In genomic region chr3:132342615-132343014, GRCh38 we compare ENCODE assay signal across 20 cellular contexts. TPM values are rescaled to one million over a fixed set of nuclear protein-coding genes. Genes with fewer than 3 reads are reported as not detected.
DNase-seq lines count a peak whose midpoint lies in the region; ATAC-seq, FAIRE-seq and TF ChIP-seq lines count a peak whose summit lies in the region.
"Had no signal": no experiment of that assay in that cellular context is flagged by ENCODE, and none has a peak within 500 bp of the region (broad histone marks: within the 10 kb centered on the region; RNA-seq: fewer than 3 reads in every experiment).

No MANE protein-coding gene starts in this region.

- H3K36me3 Mint-ChIP-seq in CD14-positive monocyte, result peaks cover 66 to 77% of the 10 kb centered on the region in 2 donors
- H3K36me3 Mint-ChIP-seq: CD4-positive, alpha-beta memory T cell; naive thymus-derived CD8-positive, alpha-beta T cell had no signal

- TF ChIP-seq POLR2A in NB4 (IDR thresholded peaks at IDR 0.05; ENCODE audit: extremely low read depth, insufficient read length) (no peak), K562 (conservative IDR thresholded peaks at IDR 0.05) (no peak)

- H3K27me3 ChIP-seq in K562 (ENCODE audit: control insufficient read depth in 2 of 2, insufficient read depth in 2 of 2, low read length in 2 of 2) (no peaks in the 10 kb centered on the region; a peak in 1 of 5 replicates), parathyroid adenoma (ENCODE audit: control insufficient read depth, insufficient read depth, low read length) (no peaks in the 10 kb centered on the region)
- H3K27me3 ChIP-seq: dorsolateral prefrontal cortex, SJSA1, spleen, tibial nerve had no signal

- H3K27ac Mint-ChIP-seq in CD14-positive monocyte, result peak overlapping the region in 4 of 7 donors; percentile 30 to 82 (median 40)
- H3K27ac Mint-ChIP-seq: activated naive CD8-positive, alpha-beta T cell treated with anti-CD3 and anti-CD28 coated beads, Interleukin-2, amount 50 U/mL, for 24 hours; activated T-cell treated with anti-CD3 and anti-CD28 coated beads, Interleukin-2, amount 50 U/mL, for 24 hours; CD4-positive, alpha-beta memory T cell; naive thymus-derived CD8-positive, alpha-beta T cell had no signal

- H2AFZ ChIP-seq in K562 (ENCODE audit: low read depth, low read length), result no peak overlapping the region
- H2AFZ ChIP-seq in parathyroid adenoma, result peak overlapping the region; percentile 65

- H3K4me1 Mint-ChIP-seq in CD14-positive monocyte, result peaks cover 17% of the 10 kb centered on the region

- H3K27me3 Mint-ChIP-seq in CD14-positive monocyte (ENCODE audit: low read depth in 3 of 3), result peaks cover 0 to 2% (median 0%) of the 10 kb centered on the region in 3 donors

- H3K4me3 ChIP-seq in NB4 (ENCODE audit: low read depth, low read length), result peak overlapping the region; percentile 14
- no peak overlapping the region for H3K4me3 ChIP-seq in K562
- H3K4me3 ChIP-seq in parathyroid adenoma (ENCODE audit: low read depth, low read length), result no peak overlapping the region
- H3K4me3 ChIP-seq: GM12878, left ventricle myocardium inferior, SJSA1 had no signal

- H3K9me3 ChIP-seq in K562 (replicated peaks; ENCODE audit: control insufficient read depth, insufficient read depth, low read depth, low read length), result no peaks in the 10 kb centered on the region
- H3K9me3 ChIP-seq in parathyroid adenoma (ENCODE audit: control insufficient read depth, low read length), result no peaks in the 10 kb centered on the region
- H3K9me3 ChIP-seq: left ventricle myocardium inferior, SJSA1, spleen, tibial nerve had no signal

- CTCF ChIA-PET in K562 (lab: Yijun Ruan, JAX; ENCODE audit: low intra/inter-chr PET ratio), result interaction anchor here (2.1 to 2.4 kb wide), 2 partner anchors 86 to 89 kb away, joined by 13 to 19 read pairs; no protein-coding TSS in a partner anchor

- no peaks in the 10 kb centered on the region for H3K9me3 Mint-ChIP-seq in CD14-positive monocyte
- H3K9me3 Mint-ChIP-seq: activated naive CD8-positive, alpha-beta T cell treated with anti-CD3 and anti-CD28 coated beads, Interleukin-2, amount 50 U/mL, for 24 hours; activated T-cell treated with anti-CD3 and anti-CD28 coated beads, Interleukin-2, amount 50 U/mL, for 24 hours; CD4-positive, alpha-beta memory T cell; naive thymus-derived CD8-positive, alpha-beta T cell had no signal

- no peak overlapping the region for H3K4me2 ChIP-seq in K562 (ENCODE audit: insufficient read depth, low read length)
- H3K4me2 ChIP-seq in parathyroid adenoma (ENCODE audit: low read length), result peak overlapping the region; percentile 52

- DNase-seq in CD14-positive monocyte (ENCODE audit: low spot score) (no peak), NB4 (ENCODE audit: low read depth) (no peak), K562 (ENCODE audit: extremely low read depth in 1 of 4, low spot score in 3 of 4) (no peak), SKM-1 (lab: John Stamatoyannopoulos, UW; ENCODE audit: unreplicated experiment) (no peak), hippocampal formation (lab: John Stamatoyannopoulos, UW) (no peak), T-helper 9 cell (no peak)
- DNase-seq: activated T-cell treated with anti-CD3 and anti-CD28 coated beads, Interleukin-2, amount 50 U/mL, for 24 hours; left ventricle myocardium inferior; NK-92 treated with Interleukin-12 subunit alpha and Interleukin-12 subunit beta, amount 100 ng/mL, for 24 hours; spleen had no signal

- TF ChIP-seq EP300 in K562 (IDR thresholded peaks at IDR 0.05; ENCODE audit: low read length), result no peak

- POLR2A ChIA-PET in K562 (lab: Yijun Ruan, JAX), result interaction anchor here (1.0 kb wide), 1 partner anchor 289 kb away, joined by 4 read pairs; no protein-coding TSS in a partner anchor

- intact Hi-C loops in CD14-positive monocyte (cut with micrococcal nuclease), result loop anchor here (2.0 kb wide), 2 partner anchors 88 to 90 kb away; no protein-coding TSS in a partner anchor
- intact Hi-C loops in K562 (cut with micrococcal nuclease), result loop anchor here (1.0 kb wide), 2 partner anchors 85 to 89 kb away; no protein-coding TSS in a partner anchor

- no peak overlapping the region for H3K9ac ChIP-seq in K562 (ENCODE audit: insufficient read depth in 1 of 2, low read depth in 2 of 2, low read length in 2 of 2)
- no peak overlapping the region for H3K9ac ChIP-seq in parathyroid adenoma

- no peak for TF ChIP-seq RAD21 in K562 (CRISPR knock-in tag; conservative IDR thresholded peaks at IDR 0.05 in 1 of 2, IDR thresholded peaks at IDR 0.05 in 1 of 2)

- H3K36me3 ChIP-seq in K562 (ENCODE audit: control insufficient read depth, insufficient read depth, low read length), result no peaks in the 10 kb centered on the region
- no peaks in the 10 kb centered on the region for H3K36me3 ChIP-seq in parathyroid adenoma (ENCODE audit: control insufficient read depth, insufficient read depth, low read length)
- H3K36me3 ChIP-seq: left ventricle myocardium inferior, SJSA1, tibial nerve had no signal

- no peak for TF ChIP-seq CTCF in CD14-positive monocyte (IDR thresholded peaks at IDR 0.05)
- no peak for TF ChIP-seq CTCF in NB4 (IDR thresholded peaks at IDR 0.05; ENCODE audit: low read depth, low read length)
- TF ChIP-seq CTCF in K562 (IDR thresholded peaks at IDR 0.05 in 2 of 3, conservative IDR thresholded peaks at IDR 0.05 in 1 of 3; ENCODE audit: insufficient read depth in 2 of 3, low read depth in 1 of 3, low read length in 3 of 3), result no peak
- TF ChIP-seq CTCF in parathyroid adenoma (IDR thresholded peaks at IDR 0.05), result no peak

- H3K27ac ChIP-seq in K562 (ENCODE audit: extremely low read depth, low read depth, low read length) (no peak overlapping the region), parathyroid adenoma (no peak overlapping the region)
- H3K27ac ChIP-seq: dorsolateral prefrontal cortex, left ventricle myocardium inferior, SJSA1, tibial nerve had no signal

- no TSS peak for BruUV-seq in K562 (replicated peaks; lab: Mats Ljungman, UMichigan)

- H3K79me2 ChIP-seq in K562 (ENCODE audit: control insufficient read depth, insufficient read depth, low read length), result no peaks in the 10 kb centered on the region
- no peaks in the 10 kb centered on the region for H3K79me2 ChIP-seq in parathyroid adenoma

- no peaks in the 10 kb centered on the region for H3K9me1 ChIP-seq in K562 (ENCODE audit: control insufficient read depth, insufficient read depth, low read length)

- FAIRE-seq in K562 (lab: Jason Lieb, UNC), result no peak

- no peaks in the 10 kb centered on the region for H3K4me1 ChIP-seq in K562 (replicated peaks in 1 of 2; ENCODE audit: control insufficient read depth in 2 of 2, insufficient read depth in 2 of 2, low read length in 2 of 2)
- H3K4me1 ChIP-seq in parathyroid adenoma, result no peaks in the 10 kb centered on the region

- 0% methylated on average over 2 of the region's 2 CpGs for WGBS in K562 (ENCODE audit: insufficient coverage, low coverage, missing lambda C conversion rate)

- in situ Hi-C loops in K562 (cut with MboI), result no loop called here

- no peak for ATAC-seq in K562
- ATAC-seq: activated naive CD8-positive, alpha-beta T cell treated with anti-CD3 and anti-CD28 coated beads, Interleukin-2, amount 50 U/mL, for 24 hours had no signal

- no peaks in the 10 kb centered on the region for H4K20me1 ChIP-seq in K562 (replicated peaks; ENCODE audit: control insufficient read depth, insufficient read depth, low read length)

- H3K4me3 Mint-ChIP-seq in CD14-positive monocyte, result peak overlapping the region; percentile 20 to 73
- H3K4me3 Mint-ChIP-seq: activated naive CD8-positive, alpha-beta T cell treated with anti-CD3 and anti-CD28 coated beads, Interleukin-2, amount 50 U/mL, for 24 hours; activated T-cell treated with anti-CD3 and anti-CD28 coated beads, Interleukin-2, amount 50 U/mL, for 24 hours; naive thymus-derived CD8-positive, alpha-beta T cell had no signal

TF ChIP-seq in K562, 482 proteins besides CTCF, POLR2A, EP300 and RAD21:
- TF ChIP-seq, protein P1, sequence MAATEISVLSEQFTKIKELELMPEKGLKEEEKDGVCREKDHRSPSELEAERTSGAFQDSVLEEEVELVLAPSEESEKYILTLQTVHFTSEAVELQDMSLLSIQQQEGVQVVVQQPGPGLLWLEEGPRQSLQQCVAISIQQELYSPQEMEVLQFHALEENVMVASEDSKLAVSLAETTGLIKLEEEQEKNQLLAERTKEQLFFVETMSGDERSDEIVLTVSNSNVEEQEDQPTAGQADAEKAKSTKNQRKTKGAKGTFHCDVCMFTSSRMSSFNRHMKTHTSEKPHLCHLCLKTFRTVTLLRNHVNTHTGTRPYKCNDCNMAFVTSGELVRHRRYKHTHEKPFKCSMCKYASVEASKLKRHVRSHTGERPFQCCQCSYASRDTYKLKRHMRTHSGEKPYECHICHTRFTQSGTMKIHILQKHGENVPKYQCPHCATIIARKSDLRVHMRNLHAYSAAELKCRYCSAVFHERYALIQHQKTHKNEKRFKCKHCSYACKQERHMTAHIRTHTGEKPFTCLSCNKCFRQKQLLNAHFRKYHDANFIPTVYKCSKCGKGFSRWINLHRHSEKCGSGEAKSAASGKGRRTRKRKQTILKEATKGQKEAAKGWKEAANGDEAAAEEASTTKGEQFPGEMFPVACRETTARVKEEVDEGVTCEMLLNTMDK (IDR thresholded peaks at IDR 0.05; ENCODE audit: borderline replicate concordance, insufficient read depth, low read depth, low read length, poor library complexity, severe bottlenecking), result no peak
- peak; percentile 55 for TF ChIP-seq ZNF316 (IDR thresholded peaks at IDR 0.05)
- peak; percentile 50 for TF ChIP-seq C11orf30 (IDR thresholded peaks at IDR 0.05; ENCODE audit: low read depth)
- TF ChIP-seq LCOR (CRISPR knock-in tag; IDR thresholded peaks at IDR 0.05), result no peak

RNA-seq across cellular contexts. Expression of gene ACP3, which starts 25.4 kb away (rescaled TPM):
- 10 to 100 TPM; 33.9 to 55.6 TPM for polyA plus RNA-seq in CD14-positive monocyte
- total RNA-seq in K562 (2011; cell fraction: chromatin; rRNA removed; ENCODE audit: low replicate concordance), result not detected in 2 replicates
- total RNA-seq in K562 (2011; cell fraction: nucleolus; rRNA removed), result not detected in 2 replicates
- not detected in 2 replicates for total RNA-seq in K562 (2011; cell fraction: nucleoplasm; rRNA removed)
- total RNA-seq in K562 (2014; rRNA removed), result 1.1 TPM in 1 of 2 replicates, not detected in the other
- 0.25 and 0.41 TPM in 2 replicates for total RNA-seq in K562 (2014; rRNA removed; fragmentation: Illumina TruSeq; extraction: Trizol)
- total RNA-seq in K562 (2015; rRNA removed; fragmentation: Illumina TruSeq; extraction: Trizol), result 0.33 and 0.49 TPM in 2 replicates
- 0.18 TPM in 2 replicates for total RNA-seq in K562 (2021)
- polyA plus RNA-seq in K562 (2011; rRNA removed), result 0.08 and 0.22 TPM in 2 replicates
- 0.22 and 0.35 TPM in 2 replicates for polyA plus RNA-seq in K562 (2011; cell fraction: cytosol; rRNA removed)
- 0.10 and 0.26 TPM in 2 replicates for polyA plus RNA-seq in K562 (2011; cell fraction: nucleus; rRNA removed)
- 0.36 and 0.44 TPM in 2 replicates for polyA plus RNA-seq in K562 (2012)
- 0.08 and 0.21 TPM in 2 replicates for polyA plus RNA-seq in K562 (2014; fragmentation: Illumina TruSeq; extraction: Trizol)
- under 1 TPM; 0.20 to 0.25 TPM for polyA plus RNA-seq in K562 (2014; fragmentation: Nextera tagmentation; extraction: Ambion mirVana)
- 0.19 and 0.43 TPM in 2 replicates for polyA plus RNA-seq in K562 (2014; rRNA removed)
- 0.07 and 0.45 TPM in 2 replicates for polyA minus RNA-seq in K562 (2011; rRNA and poly(A)+ RNA removed)
- polyA minus RNA-seq in K562 (2011; cell fraction: cytosol; rRNA and poly(A)+ RNA removed), result not detected in 2 replicates
- polyA minus RNA-seq in K562 (2011; cell fraction: nucleus; rRNA and poly(A)+ RNA removed), result not detected in 2 replicates
- total RNA-seq: activated CD8-positive, alpha-beta memory T cell treated with anti-CD3 and anti-CD28 coated beads for 36 hours; CD4-positive, alpha-beta memory T cell; glomerular endothelial cell; GM12878; naive thymus-derived CD8-positive, alpha-beta T cell; SJSA1 had no signal
- polyA plus RNA-seq: CD4-positive, alpha-beta memory T cell; naive thymus-derived CD8-positive, alpha-beta T cell had no signal

Comparison
In these comparisons a context has a peak if more than half of its experiments do, and no peak if none do; other contexts are left out.
1. RNA of gene ACP3, which starts 25.4 kb away (polyA plus RNA-seq): 33.9 to 55.6 TPM in CD14-positive monocyte; 0.08 to 0.44 TPM in K562; every median in the first group is over 10 times any median in the second.